18 cellular contexts compared by ENCODE assay signal in genomic region chr11:2296913-2297622, GRCh38. TPM values are rescaled to one million over a fixed set of nuclear protein-coding genes. Genes with fewer than 3 reads are reported as not detected.
DNase-seq lines count a peak whose midpoint lies in the region; ATAC-seq and TF ChIP-seq lines count a peak whose summit lies in the region.
"Had no signal": no experiment of that assay in that cellular context is flagged by ENCODE, and none has a peak within 500 bp of the region (broad histone marks: within the 10 kb centered on the region; RNA-seq: fewer than 3 reads in every experiment).

No MANE protein-coding gene starts in this region.

- no peak overlapping the region for H3K9ac ChIP-seq in SK-N-SH

- TF ChIP-seq EP300 in SK-N-SH (IDR thresholded peaks at IDR 0.05; ENCODE audit: borderline replicate concordance in 1 of 2, low read depth in 1 of 2, low read length in 1 of 2): no peak

- peaks cover 6% of the 10 kb centered on the region for H3K36me3 Mint-ChIP-seq in activated T-cell treated with anti-CD3 and anti-CD28 coated beads, Interleukin-2, amount 50 U/mL, for 24 hours (ENCODE audit: low read depth)
- peaks cover 3% of the 10 kb centered on the region for H3K36me3 Mint-ChIP-seq in activated T-cell treated with anti-CD3 and anti-CD28 coated beads, Interleukin-2, amount 50 U/mL, for 4 hours (ENCODE audit: insufficient read depth)
- peaks cover 6% of the 10 kb centered on the region for H3K36me3 Mint-ChIP-seq in activated CD4-positive, alpha-beta memory T cell treated with anti-CD3 and anti-CD28 coated beads for 36 hours

- POLR2A ChIA-PET in activated CD4-positive, alpha-beta memory T cell treated with anti-CD3 and anti-CD28 coated beads for 36 hours (lab: Charles Lee): no interaction called here
- POLR2A ChIA-PET in SK-N-SH (lab: Yijun Ruan, JAX): no interaction called here

- H3K9me3 ChIP-seq in SK-N-SH: no peaks in the 10 kb centered on the region
- H3K9me3 ChIP-seq: A549, prostate gland had no signal

- ATAC-seq in activated T-cell treated with anti-CD3 and anti-CD28 coated beads, Interleukin-2, amount 50 U/mL, for 4 hours: no peak
- no peak for ATAC-seq in left lobe of liver
- ATAC-seq in GM21526 (IDR thresholded peaks at IDR 0.05; ENCODE audit: low FRiP score, unreplicated experiment): no peak
- ATAC-seq in HG02970 (IDR thresholded peaks at IDR 0.05; ENCODE audit: low FRiP score, unreplicated experiment): no peak
- ATAC-seq: A549, Panc1 had no signal

- no peaks in the 10 kb centered on the region for H3K9me3 Mint-ChIP-seq in activated T-cell treated with anti-CD3 and anti-CD28 coated beads, Interleukin-2, amount 50 U/mL, for 24 hours
- no peaks in the 10 kb centered on the region for H3K9me3 Mint-ChIP-seq in activated T-cell treated with anti-CD3 and anti-CD28 coated beads, Interleukin-2, amount 50 U/mL, for 4 hours
- no peaks in the 10 kb centered on the region for H3K9me3 Mint-ChIP-seq in activated CD4-positive, alpha-beta memory T cell treated with anti-CD3 and anti-CD28 coated beads for 36 hours

- no peaks in the 10 kb centered on the region for H3K27me3 Mint-ChIP-seq in activated T-cell treated with anti-CD3 and anti-CD28 coated beads, Interleukin-2, amount 50 U/mL, for 24 hours
- H3K27me3 Mint-ChIP-seq in activated T-cell treated with anti-CD3 and anti-CD28 coated beads, Interleukin-2, amount 50 U/mL, for 4 hours (ENCODE audit: low read depth): no peaks in the 10 kb centered on the region
- peaks cover 2% of the 10 kb centered on the region for H3K27me3 Mint-ChIP-seq in activated CD4-positive, alpha-beta memory T cell treated with anti-CD3 and anti-CD28 coated beads for 36 hours

- no peak overlapping the region for H3K4me2 ChIP-seq in SK-N-SH
- H3K4me2 ChIP-seq: A549 had no signal

- intact Hi-C loops in activated CD4-positive, alpha-beta memory T cell treated with anti-CD3 and anti-CD28 coated beads for 36 hours (cut with micrococcal nuclease): no loop called here

- no peak overlapping the region for H3K4me3 Mint-ChIP-seq in activated T-cell treated with anti-CD3 and anti-CD28 coated beads, Interleukin-2, amount 50 U/mL, for 24 hours
- no peak overlapping the region for H3K4me3 Mint-ChIP-seq in activated T-cell treated with anti-CD3 and anti-CD28 coated beads, Interleukin-2, amount 50 U/mL, for 4 hours
- H3K4me3 Mint-ChIP-seq in activated CD4-positive, alpha-beta memory T cell treated with anti-CD3 and anti-CD28 coated beads for 36 hours: no peak overlapping the region

- H3K27me3 ChIP-seq in SK-N-SH (ENCODE audit: insufficient read depth): no peaks in the 10 kb centered on the region

- no peak for DNase-seq in activated T-cell treated with anti-CD3 and anti-CD28 coated beads, Interleukin-2, amount 50 U/mL, for 24 hours
- no peak for DNase-seq in activated T-cell treated with anti-CD3 and anti-CD28 coated beads, Interleukin-2, amount 50 U/mL, for 4 hours
- DNase-seq in activated CD4-positive, alpha-beta memory T cell treated with anti-CD3 and anti-CD28 coated beads for 36 hours: peak; percentile 6
- DNase-seq in left lobe of liver (ENCODE audit: low spot score): peak; percentile 38
- DNase-seq in stimulated activated CD8-positive, alpha-beta memory T cell treated with anti-CD3 and anti-CD28 coated beads, Interleukin-4, amount 100 ng/mL, for 48 hours: peak; percentile 19
- no peak for DNase-seq in SK-N-SH
- DNase-seq: caudate nucleus; hypothalamus; KG1; NCI-H1092; NCI-H748 treated with DMSO at 0.1 percent for 48 hours; stimulated activated CD4-positive, alpha-beta T cell treated with anti-CD3 and anti-CD28 coated beads, Interleukin-12 subunit alpha, Interleukin-12 subunit beta, amount 100 ng/mL, for 4 hours; stimulated activated naive CD4-positive, alpha-beta T cell treated with Interleukin-2 at 50 U/mL for 16 hours had no signal

- no peak overlapping the region for H3K27ac ChIP-seq in SK-N-SH (ENCODE audit: low read depth in 2 of 2, low read length in 1 of 2)
- H3K27ac ChIP-seq: A549, prostate gland had no signal

- TF ChIP-seq RAD21 in SK-N-SH (IDR thresholded peaks at IDR 0.05; ENCODE audit: low read length): no peak

- H3K9me2 ChIP-seq in SK-N-SH: no peaks in the 10 kb centered on the region

- no peaks in the 10 kb centered on the region for H3K36me3 ChIP-seq in SK-N-SH (replicated peaks in 1 of 2; ENCODE audit: control insufficient read depth in 1 of 2, insufficient read depth in 2 of 2, low read length in 1 of 2)
- H3K36me3 ChIP-seq: prostate gland had no signal

- TF ChIP-seq CTCF in SK-N-SH (IDR thresholded peaks at IDR 0.05): no peak

- CTCF ChIA-PET in activated CD4-positive, alpha-beta memory T cell treated with anti-CD3 and anti-CD28 coated beads for 36 hours (lab: Charles Lee): interaction anchor here (0.8 to 3.4 kb wide), 4 partner anchors 8 to 122 kb away, joined by 3 to 13 read pairs (median 4); no protein-coding TSS in a partner anchor
- CTCF ChIA-PET in SK-N-SH (lab: Yijun Ruan, JAX): interaction anchor here (0.7 to 13.9 kb wide), 6 partner anchors 8 to 235 kb away, joined by 3 to 318 read pairs (median 5); no protein-coding TSS in a partner anchor

- WGBS in SK-N-SH (ENCODE audit: low lambda C conversion rate): 22% methylated on average over 4 of the region's 13 CpGs

- no peaks in the 10 kb centered on the region for H3K79me2 ChIP-seq in SK-N-SH (ENCODE audit: insufficient read depth)

- peaks cover 0 to 6% of the 10 kb centered on the region in 2 experiments; a peak in 1 of 4 replicates for H3K4me1 ChIP-seq in SK-N-SH (ENCODE audit: control insufficient read depth in 1 of 2, insufficient read depth in 2 of 2, low read depth in 1 of 2, low read length in 1 of 2)
- H3K4me1 ChIP-seq: A549, prostate gland had no signal

- peaks cover 40% of the 10 kb centered on the region for H3K4me1 Mint-ChIP-seq in activated T-cell treated with anti-CD3 and anti-CD28 coated beads, Interleukin-2, amount 50 U/mL, for 24 hours (ENCODE audit: low read depth)
- H3K4me1 Mint-ChIP-seq in activated T-cell treated with anti-CD3 and anti-CD28 coated beads, Interleukin-2, amount 50 U/mL, for 4 hours (ENCODE audit: low read depth): peaks cover 36% of the 10 kb centered on the region
- H3K4me1 Mint-ChIP-seq in activated CD4-positive, alpha-beta memory T cell treated with anti-CD3 and anti-CD28 coated beads for 36 hours (ENCODE audit: low read depth): peaks cover 14% of the 10 kb centered on the region

- H4K20me1 ChIP-seq in SK-N-SH (ENCODE audit: insufficient read depth): no peaks in the 10 kb centered on the region

- no peak overlapping the region for H2AFZ ChIP-seq in SK-N-SH (ENCODE audit: low read depth)

- peak overlapping the region; percentile 32 for H3K27ac Mint-ChIP-seq in activated T-cell treated with anti-CD3 and anti-CD28 coated beads, Interleukin-2, amount 50 U/mL, for 24 hours
- peak overlapping the region; percentile 11 for H3K27ac Mint-ChIP-seq in activated CD4-positive, alpha-beta memory T cell treated with anti-CD3 and anti-CD28 coated beads for 36 hours

- H3F3A ChIP-seq in SK-N-SH (replicated peaks; ENCODE audit: insufficient read depth): no peaks in the 10 kb centered on the region

- H3K4me3 ChIP-seq in SK-N-SH (ENCODE audit: low read depth in 2 of 2, low read length in 1 of 2): no peak overlapping the region
- H3K4me3 ChIP-seq: A549, prostate gland had no signal

TF ChIP-seq in SK-N-SH, 30 proteins besides CTCF, POLR2A, EP300 and RAD21:
- TF ChIP-seq RCOR1 (IDR thresholded peaks at IDR 0.05; ENCODE audit: low read length): no peak
- TF ChIP-seq SIN3A (IDR thresholded peaks at IDR 0.05; ENCODE audit: borderline replicate concordance, low read depth, low read length): no peak
- no peak for TF ChIP-seq IRF3 (IDR thresholded peaks at IDR 0.05; ENCODE audit: low read depth, low read length)
- TF ChIP-seq MAX (IDR thresholded peaks at IDR 0.05; ENCODE audit: low read depth): no peak
- TF ChIP-seq NFIC (IDR thresholded peaks at IDR 0.05; ENCODE audit: borderline replicate concordance): no peak
- TF ChIP-seq MXI1 (IDR thresholded peaks at IDR 0.05; ENCODE audit: low read depth, low read length): no peak
- TF ChIP-seq RFX5 (IDR thresholded peaks at IDR 0.05; ENCODE audit: low read length): no peak
- TF ChIP-seq GABPA (IDR thresholded peaks at IDR 0.05; ENCODE audit: low read depth): no peak

RNA-seq across cellular contexts. Expression of gene C11orf21, which starts 4.7 kb away (rescaled TPM):
- 1 to 10 TPM; 1.3 to 2.9 (median 1.8) TPM for total RNA-seq in activated T-cell treated with anti-CD3 and anti-CD28 coated beads, Interleukin-2, amount 50 U/mL, for 4 hours
- total RNA-seq in activated CD4-positive, alpha-beta memory T cell treated with anti-CD3 and anti-CD28 coated beads for 36 hours: 1 to 10 TPM; 8.2 to 8.8 TPM
- total RNA-seq in left lobe of liver: 0.35 TPM
- 0.03 and 0.06 TPM in 2 replicates for polyA plus RNA-seq in SK-N-SH (2012; rRNA removed)
- 0.05 TPM in 1 of 2 replicates, not detected in the other for polyA plus RNA-seq in SK-N-SH (2012; cell fraction: cytosol; rRNA removed)
- 0.09 and 0.20 TPM in 2 replicates for polyA plus RNA-seq in SK-N-SH (2012; cell fraction: nucleus; rRNA removed)
- polyA plus RNA-seq: A549 had no signal

RNA-seq across cellular contexts. Expression of gene TSPAN32, which starts 4.7 kb away (rescaled TPM):
- 1 to 10 TPM; 2.9 to 4.6 (median 4.3) TPM for total RNA-seq in activated T-cell treated with anti-CD3 and anti-CD28 coated beads, Interleukin-2, amount 50 U/mL, for 4 hours
- total RNA-seq in activated CD4-positive, alpha-beta memory T cell treated with anti-CD3 and anti-CD28 coated beads for 36 hours: 1 to 10 TPM; 5.5 to 6.5 TPM
- total RNA-seq in left lobe of liver: 0.35 TPM
- polyA plus RNA-seq in SK-N-SH (2012; rRNA removed): 0.12 and 0.18 TPM in 2 replicates
- 0.13 and 0.17 TPM in 2 replicates for polyA plus RNA-seq in SK-N-SH (2012; cell fraction: cytosol; rRNA removed)
- polyA plus RNA-seq in SK-N-SH (2012; cell fraction: nucleus; rRNA removed): 0.75 and 1.2 TPM in 2 replicates
- total RNA-seq: prostate gland had no signal
- polyA plus RNA-seq: A549 had no signal

RNA-seq across cellular contexts. Expression of gene ASCL2, which starts 26.7 kb away (rescaled TPM):
- 1 to 10 TPM; 1.2 to 2.4 (median 1.7) TPM for total RNA-seq in activated T-cell treated with anti-CD3 and anti-CD28 coated beads, Interleukin-2, amount 50 U/mL, for 4 hours
- total RNA-seq in activated CD4-positive, alpha-beta memory T cell treated with anti-CD3 and anti-CD28 coated beads for 36 hours: 1 to 10 TPM; 1.5 to 2.0 TPM
- total RNA-seq in left lobe of liver: 0.83 TPM
- polyA plus RNA-seq in SK-N-SH (2012; rRNA removed): not detected in 2 replicates
- polyA plus RNA-seq in SK-N-SH (2012; cell fraction: cytosol; rRNA removed): not detected in 2 replicates
- polyA plus RNA-seq in SK-N-SH (2012; cell fraction: nucleus; rRNA removed): not detected in 2 replicates
- polyA plus RNA-seq: A549 had no signal

Comparison
In these comparisons a context has a peak if more than half of its experiments do, and no peak if none do; other contexts are left out.
1. DNase-seq: peak in activated CD4-positive, alpha-beta memory T cell treated with anti-CD3 and anti-CD28 coated beads for 36 hours (single experiment), left lobe of liver (single experiment) and stimulated activated CD8-positive, alpha-beta memory T cell treated with anti-CD3 and anti-CD28 coated beads, Interleukin-4, amount 100 ng/mL, for 48 hours (single experiment); none in activated T-cell treated with anti-CD3 and anti-CD28 coated beads, Interleukin-2, amount 50 U/mL, for 24 hours (single experiment), activated T-cell treated with anti-CD3 and anti-CD28 coated beads, Interleukin-2, amount 50 U/mL, for 4 hours (single experiment) and SK-N-SH (single experiment).